In genomic region chr16:16863672-16864071, GRCh38 we compare ENCODE assay signal across 25 cellular contexts.
"Had no signal": no experiment of that assay in that cellular context is flagged by ENCODE, and none has a peak within 500 bp of the region (broad histone marks: within the 10 kb centered on the region; RNA-seq: fewer than 3 reads in every experiment).

No MANE protein-coding gene starts in this region.

- H3K9me3 ChIP-seq: mucosa of descending colon, pancreas, testis, tibial artery had no signal

- H3K4me3 Mint-ChIP-seq: effector memory CD8-positive, alpha-beta T cell; mesothelial cell of epicardium; naive B cell; natural killer cell treated with Interleukin-12 subunit alpha and Interleukin-12 subunit beta and Interleukin-15 and Interleukin-18, amount 100 ng/mL, for 72 hours; stimulated activated effector memory CD8-positive, alpha-beta T cell treated with anti-CD3 and anti-CD28 coated beads, Interleukin-12 subunit alpha, Interleukin-12 subunit beta, amount 100 ng/mL, for 72 hours; type B pancreatic cell had no signal

- H3K27ac Mint-ChIP-seq: effector memory CD8-positive, alpha-beta T cell; mesothelial cell of epicardium; natural killer cell treated with Interleukin-12 subunit alpha and Interleukin-12 subunit beta and Interleukin-15 and Interleukin-18, amount 100 ng/mL, for 72 hours; stimulated activated effector memory CD8-positive, alpha-beta T cell treated with anti-CD3 and anti-CD28 coated beads, Interleukin-12 subunit alpha, Interleukin-12 subunit beta, amount 100 ng/mL, for 72 hours; type B pancreatic cell had no signal

- H2AFZ ChIP-seq: hepatocyte had no signal

- H3K4me3 ChIP-seq: hepatocyte, lung, mucosa of descending colon, pancreas, smooth muscle cell, testis, tibial artery had no signal

- H3K36me3 Mint-ChIP-seq: mesothelial cell of epicardium; naive B cell; natural killer cell treated with Interleukin-12 subunit alpha and Interleukin-12 subunit beta and Interleukin-15 and Interleukin-18, amount 100 ng/mL, for 72 hours; stimulated activated effector memory CD8-positive, alpha-beta T cell treated with anti-CD3 and anti-CD28 coated beads, Interleukin-12 subunit alpha, Interleukin-12 subunit beta, amount 100 ng/mL, for 72 hours; type B pancreatic cell had no signal

- H3K4me1 ChIP-seq: pancreas, testis, tibial artery had no signal

- H3K4me1 Mint-ChIP-seq: mesothelial cell of epicardium; stimulated activated effector memory CD8-positive, alpha-beta T cell treated with anti-CD3 and anti-CD28 coated beads, Interleukin-12 subunit alpha, Interleukin-12 subunit beta, amount 100 ng/mL, for 72 hours had no signal

- H3K36me3 ChIP-seq: pancreas, tibial artery had no signal

- H3K27me3 ChIP-seq: pancreas, testis had no signal

- H3K4me2 ChIP-seq: hepatocyte, smooth muscle cell had no signal

- H3K27ac ChIP-seq: hepatocyte, pancreas, testis, tibial artery had no signal

- DNase-seq: cerebellar nuclear complex; cortex of kidney; effector memory CD8-positive, alpha-beta T cell; left colon; mesenchymal stem cell; mucosa of descending colon; naive B cell; pancreas; retina; stimulated activated CD4-positive, alpha-beta T cell treated with anti-CD3 and anti-CD28 coated beads, Interleukin-12 subunit alpha, Interleukin-12 subunit beta, amount 100 ng/mL, for 4 hours; stimulated activated CD4-positive, alpha-beta T cell treated with anti-CD3 and anti-CD28 coated beads, Interleukin-1b, Interleukin-23, amount 100 ng/mL, for 48 hours; stimulated activated CD4-positive, alpha-beta T cell treated with anti-CD3 and anti-CD28 coated beads, Interleukin-4, amount 100 ng/mL, for 1 hour; stimulated activated naive CD8-positive, alpha-beta T cell treated with anti-CD3 and anti-CD28 coated beads, Interleukin-15, Interleukin-2, amounts not matched to agents 100 U/mL and 50 U/mL, for 24 hours; substantia nigra; testis; tibial artery had no signal

- H3K9me3 Mint-ChIP-seq: effector memory CD8-positive, alpha-beta T cell; mesothelial cell of epicardium; naive B cell; natural killer cell treated with Interleukin-12 subunit alpha and Interleukin-12 subunit beta and Interleukin-15 and Interleukin-18, amount 100 ng/mL, for 72 hours; stimulated activated effector memory CD8-positive, alpha-beta T cell treated with anti-CD3 and anti-CD28 coated beads, Interleukin-12 subunit alpha, Interleukin-12 subunit beta, amount 100 ng/mL, for 72 hours; type B pancreatic cell had no signal

- FAIRE-seq: frontal cortex, islet of Langerhans, pancreas had no signal

- H3K79me2 ChIP-seq: hepatocyte had no signal
